ENCODE assay signal across 1 cellular context in genomic region chr17:2867441-2868424, GRCh38.
A peak's percentile ranks its signal among the peaks of the same experiment; 100 is the strongest.
TF ChIP-seq lines count a peak whose summit lies in the region.

No MANE protein-coding gene starts in this region.

TF ChIP-seq in H1, 55 proteins besides CTCF, POLR2A, EP300 and RAD21 (continued from another document):
- TF ChIP-seq SIN3A (conservative IDR thresholded peaks at IDR 0.05 in 1 of 2, IDR thresholded peaks at IDR 0.05 in 1 of 2; ENCODE audit: low read depth in 1 of 2, low read length in 2 of 2), result 0 out of 4 replicates have a peak, but pooled peaks of 1 of the 2 experiments have one; percentile 28
- TF ChIP-seq TEAD4 (IDR thresholded peaks at IDR 0.05; ENCODE audit: low read depth, low read length), result 0 out of 2 replicates have a peak, but pooled peaks have one; percentile 30
- TF ChIP-seq RXRA (IDR thresholded peaks at IDR 0.05; ENCODE audit: insufficient read depth, low read depth, low read length), result no peak
- no peak for TF ChIP-seq GABPA (IDR thresholded peaks at IDR 0.05; ENCODE audit: borderline replicate concordance, insufficient read depth, low read length)
- no peak for TF ChIP-seq KDM1A (IDR thresholded peaks at IDR 0.05; ENCODE audit: borderline replicate concordance, low read length)
- no peak for TF ChIP-seq RBBP5 (IDR thresholded peaks at IDR 0.05; ENCODE audit: borderline replicate concordance, low read depth, low read length)
- TF ChIP-seq CHD1 (IDR thresholded peaks at IDR 0.05; ENCODE audit: low read depth, low read length), result no peak
- no peak for TF ChIP-seq EZH2 (IDR thresholded peaks at IDR 0.05; ENCODE audit: low read depth, low read length, severe bottlenecking)
TF ChIP-seq in H1: peak in this region for 2.
